In the genomic region with DNA sequence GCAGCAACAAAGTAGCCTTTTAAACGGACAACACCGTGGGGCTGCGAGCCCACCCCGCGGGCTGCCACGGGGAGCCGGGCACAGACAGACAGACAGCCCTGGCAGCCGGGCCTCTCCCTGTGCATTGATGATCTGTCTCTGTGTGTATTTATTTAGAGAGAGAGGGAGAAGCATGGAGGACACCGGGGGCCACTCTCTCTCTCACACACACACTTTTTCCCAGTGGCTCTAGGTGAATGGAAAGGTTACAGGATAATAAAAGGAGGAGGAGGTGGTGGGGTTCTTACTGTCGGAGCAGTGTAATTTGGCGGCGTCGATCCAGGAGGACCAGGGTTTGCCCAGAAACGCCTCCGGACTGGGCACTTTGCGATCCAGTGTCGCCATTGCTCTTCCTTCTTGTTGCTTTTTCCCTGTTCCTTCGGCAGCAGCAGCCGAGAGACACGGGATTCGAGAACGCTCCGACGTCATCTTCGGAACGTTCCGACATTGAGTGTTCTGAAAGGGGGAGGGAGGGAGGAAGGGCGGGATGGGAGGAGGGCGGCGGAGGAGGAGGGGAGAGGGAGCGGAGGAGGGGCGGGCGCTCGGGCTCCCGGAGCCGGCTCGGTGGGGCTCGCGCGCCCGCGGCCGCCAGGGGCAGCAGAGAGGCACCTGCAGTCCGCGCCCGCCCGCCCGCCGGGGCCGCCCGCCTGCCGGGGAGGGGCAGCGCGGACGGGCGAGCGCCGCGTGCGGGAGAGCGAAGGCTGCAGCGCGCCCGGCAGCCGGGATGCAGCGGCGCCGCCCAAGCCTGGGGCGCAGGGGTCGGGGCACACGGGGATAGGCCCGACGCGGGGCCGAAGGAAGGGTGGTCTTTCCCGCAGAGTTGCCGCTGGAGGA, we compare ENCODE assay signal across 8 cellular contexts. TPM values are rescaled to one million over a fixed set of nuclear protein-coding genes. Genes with fewer than 3 reads are reported as not detected.
DNase-seq lines count a peak whose midpoint lies in the region; ATAC-seq, FAIRE-seq and TF ChIP-seq lines count a peak whose summit lies in the region.

A gene with protein sequence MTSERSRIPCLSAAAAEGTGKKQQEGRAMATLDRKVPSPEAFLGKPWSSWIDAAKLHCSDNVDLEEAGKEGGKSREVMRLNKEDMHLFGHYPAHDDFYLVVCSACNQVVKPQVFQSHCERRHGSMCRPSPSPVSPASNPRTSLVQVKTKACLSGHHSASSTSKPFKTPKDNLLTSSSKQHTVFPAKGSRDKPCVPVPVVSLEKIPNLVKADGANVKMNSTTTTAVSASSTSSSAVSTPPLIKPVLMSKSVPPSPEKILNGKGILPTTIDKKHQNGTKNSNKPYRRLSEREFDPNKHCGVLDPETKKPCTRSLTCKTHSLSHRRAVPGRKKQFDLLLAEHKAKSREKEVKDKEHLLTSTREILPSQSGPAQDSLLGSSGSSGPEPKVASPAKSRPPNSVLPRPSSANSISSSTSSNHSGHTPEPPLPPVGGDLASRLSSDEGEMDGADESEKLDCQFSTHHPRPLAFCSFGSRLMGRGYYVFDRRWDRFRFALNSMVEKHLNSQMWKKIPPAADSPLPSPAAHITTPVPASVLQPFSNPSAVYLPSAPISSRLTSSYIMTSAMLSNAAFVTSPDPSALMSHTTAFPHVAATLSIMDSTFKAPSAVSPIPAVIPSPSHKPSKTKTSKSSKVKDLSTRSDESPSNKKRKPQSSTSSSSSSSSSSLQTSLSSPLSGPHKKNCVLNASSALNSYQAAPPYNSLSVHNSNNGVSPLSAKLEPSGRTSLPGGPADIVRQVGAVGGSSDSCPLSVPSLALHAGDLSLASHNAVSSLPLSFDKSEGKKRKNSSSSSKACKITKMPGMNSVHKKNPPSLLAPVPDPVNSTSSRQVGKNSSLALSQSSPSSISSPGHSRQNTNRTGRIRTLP (minus strand): TSS at position 509 of the 873 bp plus-strand sequence. CDS start 41 bp downstream, at position 468.

- no peaks in the 10 kb centered on the region for H3K9me3 ChIP-seq in cardiac muscle cell (ENCODE audit: low read depth)
- H3K9me3 ChIP-seq in pancreas, result no peaks in the 10 kb centered on the region
- H3K9me3 ChIP-seq in thymus (ENCODE audit: control insufficient read depth), result no peaks in the 10 kb centered on the region

- WGBS in pancreas, 2 donors, result 0 to 1% methylated on average over 33 to 77 of the region's 77 CpGs
- under 1% methylated on average over 77 of the region's 77 CpGs for WGBS in thymus

- H3K27me3 ChIP-seq in cardiac muscle cell (no peaks in the 10 kb centered on the region), pancreas (no peaks in the 10 kb centered on the region), thymus (ENCODE audit: control insufficient read depth, insufficient read depth) (peaks cover 27% of the 10 kb centered on the region)

- H3K27ac ChIP-seq in cardiac muscle cell (peak within 1 kb of the TSS; percentile 90), pancreas (peak within 1 kb of the TSS; percentile 53 to 86 (median 60)), thymus (ENCODE audit: low read depth) (no peak within 1 kb of the TSS)

- peak within 1 kb of the TSS; percentile 71 for H3K4me3 ChIP-seq in cardiac muscle cell
- H3K4me3 ChIP-seq in pancreas, result peak within 1 kb of the TSS; percentile 59 to 81 (median 70)
- peak within 1 kb of the TSS; percentile 74 for H3K4me3 ChIP-seq in thymus (ENCODE audit: low read length)

- FAIRE-seq in pancreas (lab: Jason Lieb, UNC), result no peak

- intact Hi-C loops in pancreas (cut with DNase I), result no loop called here

- DNase-seq in EL, result peak; percentile 97
- peak; percentile 95 for DNase-seq in NCI-H1436 (lab: John Stamatoyannopoulos, UW)
- DNase-seq in SW 1271 (lab: John Stamatoyannopoulos, UW), result peak; percentile 85 to 93
- DNase-seq in activated naive CD8-positive, alpha-beta T cell treated with anti-CD3 and anti-CD28 coated beads, Interleukin-2, amount 50 U/mL, for 16 hours (ENCODE audit: low read depth, low spot score), result peak; percentile 63
- peak; percentile 98 for DNase-seq in cardiac muscle cell (ENCODE audit: low read depth in 1 of 2, low spot score in 1 of 2)
- peak; percentile 93 to 97 (median 95) for DNase-seq in pancreas

- TF ChIP-seq CTCF in cardiac muscle cell (IDR thresholded peaks at IDR 0.05; ENCODE audit: low read depth, low read length), result peak; percentile 29
- TF ChIP-seq CTCF in pancreas (IDR thresholded peaks at IDR 0.05), result peak in 1 of 4 donors; percentile 21

- ATAC-seq in HG02588 (IDR thresholded peaks at IDR 0.05; ENCODE audit: unreplicated experiment), result peak; percentile 90
- peak; percentile 93 to 95 (median 94) for ATAC-seq in pancreas

- H3K4me1 ChIP-seq in cardiac muscle cell (ENCODE audit: low read depth) (peaks cover 15% of the 10 kb centered on the region), pancreas (peaks cover 0 to 7% (median 0%) of the 10 kb centered on the region in 3 donors), thymus (ENCODE audit: control insufficient read depth, insufficient read depth, low read length) (peaks cover 6% of the 10 kb centered on the region)

- no peaks in the 10 kb centered on the region for H3K36me3 ChIP-seq in cardiac muscle cell
- no peaks in the 10 kb centered on the region for H3K36me3 ChIP-seq in pancreas
- H3K36me3 ChIP-seq in thymus (ENCODE audit: control insufficient read depth, insufficient read depth), result no peaks in the 10 kb centered on the region

RNA-seq across cellular contexts. Expression of the gene that starts here (rescaled TPM):
- total RNA-seq in cardiac muscle cell (6.6 and 8.6 TPM in 2 replicates), pancreas (1 to 10 TPM; 3.2 to 9.3 (median 5.3) TPM)
- polyA plus RNA-seq in cardiac muscle cell (6.2 and 6.4 TPM in 2 replicates), pancreas (1 to 10 TPM; 2.3 to 4.8 TPM), thymus (7.8 TPM)
